In genomic region chr11:57335343-57336110, GRCh38 we compare ENCODE assay signal across 8 cellular contexts. TPM values are rescaled to one million over a fixed set of nuclear protein-coding genes. Genes with fewer than 3 reads are reported as not detected.
DNase-seq lines count a peak whose midpoint lies in the region; TF ChIP-seq lines count a peak whose summit lies in the region.

Gene SSRP1 (minus strand): TSS chr11:57335892. CDS start chr11:57335121, 771 bp downstream.

- H3K36me3 ChIP-seq in Caco-2 (ENCODE audit: control insufficient read depth, insufficient read depth, low read length), result 0 out of 2 replicates have a peak, but pooled peaks cover 5% of the 10 kb centered on the region

- POLR2A ChIA-PET in Caco-2 (lab: Charles Lee), result interaction anchor here (0.6 to 1.6 kb wide), 5 partner anchors 8 to 66 kb away, joined by 3 to 31 read pairs (median 4); partner anchors contain the start of gene TNKS1BP1

- DNase-seq in Caco-2, result peak; percentile 90 to 92
- DNase-seq in GM20000 (ENCODE audit: low spot score), result peak; percentile 94
- DNase-seq in HS-5 (ENCODE audit: low read depth), result peak; percentile 53
- DNase-seq in NOMO-1 treated with DMSO at 0.1 percent for 48 hours (lab: John Stamatoyannopoulos, UW; ENCODE audit: unreplicated experiment), result peak; percentile 82
- DNase-seq in activated CD8-positive, alpha-beta memory T cell treated with anti-CD3 and anti-CD28 coated beads, Interleukin-2, amount 50 U/mL, for 24 hours (ENCODE audit: extremely low read depth), result peak; percentile 63
- peak; percentile 69 for DNase-seq in endothelial cell (ENCODE audit: low spot score)
- DNase-seq in mesothelial cell of epicardium (ENCODE audit: low spot score in 2 of 2, unreplicated experiment in 2 of 2), result peak; percentile 60 to 79
- peak; percentile 81 to 84 for DNase-seq in stimulated activated CD8-positive, alpha-beta memory T cell treated with anti-CD3 and anti-CD28 coated beads, Interleukin-15, amount 100 ng/mL, for 48 hours (ENCODE audit: low read depth in 2 of 2)

- H3K4me1 Mint-ChIP-seq in Caco-2 (ENCODE audit: low read depth, unreplicated experiment) (peaks cover 22% of the 10 kb centered on the region), endothelial cell (ENCODE audit: unreplicated experiment) (peaks cover 44% of the 10 kb centered on the region), mesothelial cell of epicardium (peaks cover 41% of the 10 kb centered on the region)

- BruUV-seq in Caco-2 (replicated peaks; lab: Mats Ljungman, UMichigan), result no TSS peak

- peak within 1 kb of the TSS; percentile 87 for H3K27ac Mint-ChIP-seq in Caco-2 (ENCODE audit: unreplicated experiment)
- peak within 1 kb of the TSS; percentile 95 for H3K27ac Mint-ChIP-seq in endothelial cell (ENCODE audit: unreplicated experiment)
- peak within 1 kb of the TSS; percentile 99 for H3K27ac Mint-ChIP-seq in mesothelial cell of epicardium

- TF ChIP-seq CTCF in Caco-2 (IDR thresholded peaks at IDR 0.05; ENCODE audit: insufficient read depth in 1 of 2, low read depth in 1 of 2, low read length in 1 of 2, severe bottlenecking in 1 of 2, unreplicated experiment in 1 of 2) (no peak), GM20000 (IDR thresholded peaks at IDR 0.05; ENCODE audit: extremely low read depth, missing control alignments) (no peak), endothelial cell (IDR thresholded peaks at IDR 0.05; ENCODE audit: unreplicated experiment) (no peak), mesothelial cell of epicardium (IDR thresholded peaks at IDR 0.05; ENCODE audit: unreplicated experiment) (no peak)

- H3K36me3 Mint-ChIP-seq in Caco-2 (ENCODE audit: insufficient read depth, unreplicated experiment) (peaks cover 45% of the 10 kb centered on the region), endothelial cell (ENCODE audit: low read depth, unreplicated experiment) (peaks cover 31% of the 10 kb centered on the region), mesothelial cell of epicardium (peaks cover 18% of the 10 kb centered on the region)

- intact Hi-C loops in Caco-2 (cut with micrococcal nuclease; ENCODE audit: unreplicated experiment), result loop anchor here (1.0 kb wide), 1 partner anchor 10 kb away; no protein-coding TSS in a partner anchor

- CTCF ChIA-PET in Caco-2 (lab: Charles Lee), result interaction anchor here (0.6 to 1.5 kb wide), 7 partner anchors 10 to 372 kb away, joined by 4 to 10 read pairs (median 6); partner anchors contain the start of gene TNKS1BP1

- no peaks in the 10 kb centered on the region for H3K9me3 ChIP-seq in Caco-2

- no peaks in the 10 kb centered on the region for H3K9me3 Mint-ChIP-seq in Caco-2 (ENCODE audit: unreplicated experiment)
- H3K9me3 Mint-ChIP-seq in endothelial cell (ENCODE audit: unreplicated experiment), result no peaks in the 10 kb centered on the region
- H3K9me3 Mint-ChIP-seq in mesothelial cell of epicardium, result no peaks in the 10 kb centered on the region

- H3K4me3 Mint-ChIP-seq in Caco-2 (ENCODE audit: unreplicated experiment) (peak within 1 kb of the TSS; percentile 79), endothelial cell (ENCODE audit: unreplicated experiment) (peak within 1 kb of the TSS; percentile 94), mesothelial cell of epicardium (peak within 1 kb of the TSS; percentile 84)

- H3K4me3 ChIP-seq in Caco-2 (ENCODE audit: low read depth, low read length), result peak within 1 kb of the TSS; percentile 65

- peaks cover 16% of the 10 kb centered on the region for H3K4me1 ChIP-seq in Caco-2

- H3K27me3 Mint-ChIP-seq in Caco-2 (ENCODE audit: insufficient read depth, unreplicated experiment) (no peaks in the 10 kb centered on the region), endothelial cell (ENCODE audit: unreplicated experiment) (peaks cover 20% of the 10 kb centered on the region), mesothelial cell of epicardium (ENCODE audit: low read depth) (no peaks in the 10 kb centered on the region)

- no peaks in the 10 kb centered on the region for H3K27me3 ChIP-seq in Caco-2 (replicated peaks; ENCODE audit: control insufficient read depth, insufficient read depth, low read length)

RNA-seq across cellular contexts. Expression of gene SSRP1, which starts in this region (rescaled TPM):
- total RNA-seq in Caco-2 (2022) (206 and 212 TPM in 2 replicates), endothelial cell (ENCODE audit: unreplicated experiment) (134 TPM), mesothelial cell of epicardium (106 to 110 TPM (median 108 TPM) in 3 replicates)

Comparison
In these comparisons a context has a peak if more than half of its experiments do, and no peak if none do; other contexts are left out.
1. Peak in every context shown above with its lines: DNase-seq and H3K4me3 ChIP-seq.